22 cellular contexts compared by ENCODE assay signal in the genomic region with DNA sequence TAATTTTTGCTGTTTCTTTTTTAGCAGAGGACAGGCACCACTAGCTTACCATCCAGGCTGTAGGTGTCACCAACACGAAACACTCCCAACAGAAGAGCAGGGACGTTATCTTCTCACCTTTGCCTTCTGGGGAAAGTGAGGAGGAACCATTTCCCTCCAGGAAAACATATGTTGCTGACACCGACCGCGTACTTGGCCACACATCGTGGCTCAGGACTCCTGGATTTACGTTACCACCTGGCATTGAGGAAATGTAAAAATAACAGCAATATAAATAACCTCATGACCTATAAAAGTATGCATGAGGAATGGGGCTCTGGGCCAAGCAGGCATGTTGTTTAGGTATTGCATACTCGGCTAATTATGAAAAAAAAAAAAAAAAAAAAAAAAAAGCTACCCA.
DNase-seq lines count a peak whose midpoint lies in the region; ATAC-seq and TF ChIP-seq lines count a peak whose summit lies in the region.
"Had no signal": no experiment of that assay in that cellular context is flagged by ENCODE, and none has a peak within 500 bp of the region (broad histone marks: within the 10 kb centered on the region; RNA-seq: fewer than 3 reads in every experiment).

No MANE protein-coding gene starts in this region.

- TF ChIP-seq RAD21 in HCT116 (IDR thresholded peaks at IDR 0.05; ENCODE audit: low read depth), result no peak; the same call in 1 of the 2 replicates

- H3K36me3 ChIP-seq in HCT116 (ENCODE audit: control insufficient read depth in 1 of 2, insufficient read depth in 2 of 2, low read length in 2 of 2) (no peaks in the 10 kb centered on the region), hepatocyte (replicated peaks; ENCODE audit: insufficient read depth, low read depth) (no peaks in the 10 kb centered on the region)
- H3K36me3 ChIP-seq: esophagus squamous epithelium, tibial nerve had no signal

- H3K4me3 ChIP-seq in HCT116 (replicated peaks in 1 of 2; ENCODE audit: low read depth in 1 of 2, low read length in 2 of 2), result peak overlapping the region; percentile 12 to 49
- H3K4me3 ChIP-seq in fibroblast of mammary gland (ENCODE audit: control insufficient read depth, low read depth, low read length), result no peak overlapping the region
- H3K4me3 ChIP-seq in retinal pigment epithelial cell (ENCODE audit: low read length), result no peak overlapping the region
- no peak overlapping the region for H3K4me3 ChIP-seq in hepatocyte

- intact Hi-C loops in HCT116 (cut with micrococcal nuclease) (no loop called here), Right ventricle myocardium superior (cut with DNase I) (no loop called here)

- H3K4me1 Mint-ChIP-seq in WTC11, result peaks cover 54% of the 10 kb centered on the region
- H3K4me1 Mint-ChIP-seq: activated CD8-positive, alpha-beta memory T cell treated with anti-CD3 and anti-CD28 coated beads, Interleukin-2, amount 10 ng/mL, durations not matched to agents 7 days and 5 days had no signal

- H3K9ac ChIP-seq in HCT116 (ENCODE audit: low read length), result peak overlapping the region; percentile 69
- H3K9ac ChIP-seq: KMS-11 had no signal

- BruUV-seq in HCT116 (replicated peaks; lab: Mats Ljungman, UMichigan), result no TSS peak

- DNase-seq in HCT116 (ENCODE audit: low read depth, low spot score) (no peak), WTC11 (ENCODE audit: low spot score) (no peak), fibroblast of mammary gland (ENCODE audit: low read depth) (peak; percentile 28), retinal pigment epithelial cell (ENCODE audit: low read depth) (peak; percentile 61), hepatocyte (ENCODE audit: low spot score) (no peak), Right ventricle myocardium superior (no peak)
- DNase-seq in stimulated activated CD4-positive, alpha-beta T cell treated with anti-CD3 and anti-CD28 coated beads, Interleukin-12 subunit alpha, Interleukin-12 subunit beta, amount 100 ng/mL, for 4 hours, result no peak
- DNase-seq: activated CD4-positive, alpha-beta T cell treated with anti-CD3 and anti-CD28 coated beads for 1 hour; activated CD8-positive, alpha-beta memory T cell treated with anti-CD3 and anti-CD28 coated beads, Interleukin-2, amount 10 ng/mL, durations not matched to agents 7 days and 5 days; activated effector memory CD4-positive, alpha-beta T cell treated with Interleukin-2 at 50 U/mL for 16 hours; amygdala; DMS79; esophagus squamous epithelium; naive B cell; NCI-H1105; NCI-H2171 treated with DMSO at 0.1 percent for 48 hours; posterior cingulate gyrus had no signal

- no peaks in the 10 kb centered on the region for H4K20me1 ChIP-seq in HCT116 (ENCODE audit: insufficient read depth)
- no peaks in the 10 kb centered on the region for H4K20me1 ChIP-seq in hepatocyte (ENCODE audit: insufficient read depth, poor library complexity, severe bottlenecking)

- H3K9me3 Mint-ChIP-seq in WTC11, result no peaks in the 10 kb centered on the region
- H3K9me3 Mint-ChIP-seq: CD14-positive monocyte; naive B cell; stimulated activated memory B cell treated with anti-CD40 and anti-IgM and Interleukin-4, amounts not matched to agents 10 μg/mL and 1 μg/mL and 100 μg/mL, for 72 hours had no signal

- ATAC-seq in HCT116 (peak; percentile 10; the same call in 1 of the 2 replicates), WTC11 (no peak), Right ventricle myocardium superior (ENCODE audit: poor library complexity) (no peak)
- ATAC-seq: activated CD8-positive, alpha-beta memory T cell treated with anti-CD3 and anti-CD28 coated beads, Interleukin-2, amount 10 ng/mL, durations not matched to agents 7 days and 5 days; Right ventricle myocardium inferior; stimulated activated memory B cell treated with anti-CD40 and anti-IgM and Interleukin-4, amounts not matched to agents 10 μg/mL and 1 μg/mL and 100 μg/mL, for 72 hours had no signal

- H3K4me3 Mint-ChIP-seq in WTC11, result no peak overlapping the region
- H3K4me3 Mint-ChIP-seq: activated CD8-positive, alpha-beta memory T cell treated with anti-CD3 and anti-CD28 coated beads, Interleukin-2, amount 10 ng/mL, durations not matched to agents 7 days and 5 days; CD14-positive monocyte; naive B cell; stimulated activated memory B cell treated with anti-CD40 and anti-IgM and Interleukin-4, amounts not matched to agents 10 μg/mL and 1 μg/mL and 100 μg/mL, for 72 hours had no signal

- peaks cover 44 to 88% of the 10 kb centered on the region in 2 experiments for H3K4me1 ChIP-seq in HCT116 (ENCODE audit: control insufficient read depth in 1 of 2, insufficient read depth in 2 of 2, low read length in 2 of 2)
- peaks cover 13% of the 10 kb centered on the region for H3K4me1 ChIP-seq in hepatocyte (ENCODE audit: insufficient read depth)

- no peaks in the 10 kb centered on the region for H3K79me2 ChIP-seq in HCT116 (ENCODE audit: insufficient read depth, low read length)
- H3K79me2 ChIP-seq in hepatocyte, result no peaks in the 10 kb centered on the region

- H3K27ac Mint-ChIP-seq in WTC11, result peak overlapping the region; percentile 46; the same call in 1 of the 2 replicates
- H3K27ac Mint-ChIP-seq: activated CD8-positive, alpha-beta memory T cell treated with anti-CD3 and anti-CD28 coated beads, Interleukin-2, amount 10 ng/mL, durations not matched to agents 7 days and 5 days; CD14-positive monocyte; naive B cell; stimulated activated memory B cell treated with anti-CD40 and anti-IgM and Interleukin-4, amounts not matched to agents 10 μg/mL and 1 μg/mL and 100 μg/mL, for 72 hours had no signal

- no peak for TF ChIP-seq POLR2A in HCT116 (IDR thresholded peaks at IDR 0.05; ENCODE audit: borderline replicate concordance, extremely low read depth, insufficient read depth, insufficient read length)

- peak overlapping the region; percentile 56; the same call in 1 of the 2 replicates for H3K27ac ChIP-seq in HCT116 (ENCODE audit: low read depth, low read length)
- no peak overlapping the region for H3K27ac ChIP-seq in hepatocyte
- H3K27ac ChIP-seq: KMS-11, tibial nerve had no signal

- H3K9me2 ChIP-seq in HCT116 (ENCODE audit: insufficient read depth), result no peaks in the 10 kb centered on the region
- H3K9me2 ChIP-seq in hepatocyte (replicated peaks; ENCODE audit: insufficient read depth), result no peaks in the 10 kb centered on the region

- H3K27me3 ChIP-seq in HCT116 (ENCODE audit: insufficient read depth, low read length) (no peaks in the 10 kb centered on the region), hepatocyte (no peaks in the 10 kb centered on the region)
- H3K27me3 ChIP-seq: esophagus squamous epithelium, tibial nerve had no signal

- no peaks in the 10 kb centered on the region for H3K9me3 ChIP-seq in HCT116 (ENCODE audit: control insufficient read depth in 1 of 2, insufficient read depth in 1 of 2, low read depth in 1 of 2, low read length in 2 of 2)
- no peaks in the 10 kb centered on the region for H3K9me3 ChIP-seq in hepatocyte (ENCODE audit: low read depth)
- H3K9me3 ChIP-seq: esophagus squamous epithelium, tibial nerve had no signal

- no peaks in the 10 kb centered on the region for H3K27me3 Mint-ChIP-seq in WTC11 (ENCODE audit: low read depth)

- TF ChIP-seq CTCF in HCT116 (IDR thresholded peaks at IDR 0.05 in 2 of 3, conservative IDR thresholded peaks at IDR 0.05 in 1 of 3; ENCODE audit: borderline replicate concordance in 1 of 3, insufficient read depth in 1 of 3, low read depth in 2 of 3, low read length in 2 of 3) (no peak), WTC11 (IDR thresholded peaks at IDR 0.05) (no peak), fibroblast of mammary gland (conservative IDR thresholded peaks at IDR 0.05; ENCODE audit: control insufficient read depth, insufficient read depth, low read depth, low read length) (no peak), retinal pigment epithelial cell (conservative IDR thresholded peaks at IDR 0.05; ENCODE audit: low read depth, low read length) (no peak), hepatocyte (IDR thresholded peaks at IDR 0.05; ENCODE audit: poor library complexity) (no peak)

- WGBS in hepatocyte (ENCODE audit: low lambda C conversion rate, missing lambda C conversion rate), result 81% methylated on average over 8 of the region's 8 CpGs

- POLR2A ChIA-PET in HCT116 (lab: Charles Lee), result interaction anchor here (0.6 to 0.7 kb wide), 3 partner anchors 8 to 632 kb away, joined by 3 to 4 read pairs (median 3); no protein-coding TSS in a partner anchor
- POLR2A ChIA-PET in WTC11 (lab: Charles Lee), result no interaction called here

- CTCF ChIA-PET in HCT116 (lab: Charles Lee), result interaction anchor here (2.9 kb wide), 1 partner anchor 8 kb away, joined by 12 read pairs; no protein-coding TSS in a partner anchor
- CTCF ChIA-PET in WTC11 (lab: Charles Lee), result interaction anchor here (0.6 kb wide), 1 partner anchor 978 kb away, joined by 3 read pairs; no protein-coding TSS in a partner anchor

- H2AFZ ChIP-seq in HCT116 (ENCODE audit: low read depth, low read length, poor library complexity, severe bottlenecking), result peak overlapping the region; percentile 79
- H2AFZ ChIP-seq in hepatocyte, result no peak overlapping the region

- H3K4me2 ChIP-seq in HCT116 (ENCODE audit: low read length) (peak overlapping the region; percentile 73), hepatocyte (no peak overlapping the region)
- H3K4me2 ChIP-seq: KMS-11 had no signal

- no peaks in the 10 kb centered on the region for H3K36me3 Mint-ChIP-seq in WTC11
- H3K36me3 Mint-ChIP-seq: activated CD8-positive, alpha-beta memory T cell treated with anti-CD3 and anti-CD28 coated beads, Interleukin-2, amount 10 ng/mL, durations not matched to agents 7 days and 5 days; CD14-positive monocyte; naive B cell; stimulated activated memory B cell treated with anti-CD40 and anti-IgM and Interleukin-4, amounts not matched to agents 10 μg/mL and 1 μg/mL and 100 μg/mL, for 72 hours had no signal

- RAD21 ChIA-PET in HCT116 (lab: Charles Lee; ENCODE audit: low non-redundant PET in 1 of 2, low total read pairs in 2 of 2, uncharacterized antibody in 2 of 2, unreplicated experiment in 2 of 2), result no interaction called here

TF ChIP-seq in HCT116, 20 proteins besides CTCF, POLR2A, EP300 and RAD21:
- no peak for TF ChIP-seq SIN3A (IDR thresholded peaks at IDR 0.05; ENCODE audit: low read depth)
- TF ChIP-seq FOSL1 (IDR thresholded peaks at IDR 0.05; ENCODE audit: low read depth), result no peak
- TF ChIP-seq JUND (IDR thresholded peaks at IDR 0.05), result peak; percentile 9; the same call in 1 of the 2 replicates

TF ChIP-seq in WTC11, 78 proteins besides CTCF, POLR2A, EP300 and RAD21 (continues in another document):
- no peak for TF ChIP-seq FOXK1 (CRISPR knock-in tag; IDR thresholded peaks at IDR 0.05)
- TF ChIP-seq GABPB1 (CRISPR knock-in tag; IDR thresholded peaks at IDR 0.05), result no peak
- TF ChIP-seq NR2C2 (CRISPR knock-in tag; IDR thresholded peaks at IDR 0.05), result no peak
- no peak for TF ChIP-seq TEAD4 (CRISPR knock-in tag; IDR thresholded peaks at IDR 0.05)

Comparison
In these comparisons a context has a peak if more than half of its experiments do, and no peak if none do; other contexts are left out.
1. DNase-seq: peak in fibroblast of mammary gland (single experiment) and retinal pigment epithelial cell (single experiment); none in HCT116 (single experiment), WTC11 (single experiment), hepatocyte (single experiment), stimulated activated CD4-positive, alpha-beta T cell treated with anti-CD3 and anti-CD28 coated beads, Interleukin-12 subunit alpha, Interleukin-12 subunit beta, amount 100 ng/mL, for 4 hours (single experiment) and Right ventricle myocardium superior (single experiment).
2. H3K4me3 ChIP-seq: peak in HCT116 (2 of 2); none in fibroblast of mammary gland (single experiment), retinal pigment epithelial cell (single experiment) and hepatocyte (single experiment).